ENCODE assay signal across 8 cellular contexts in genomic region chr14:57486767-57487379, GRCh38. TPM values are rescaled to one million over a fixed set of nuclear protein-coding genes. Genes with fewer than 3 reads are reported as not detected.
DNase-seq lines count a peak whose midpoint lies in the region; ATAC-seq and TF ChIP-seq lines count a peak whose summit lies in the region.

No MANE protein-coding gene starts in this region.

- in situ Hi-C loops in ACHN (cut with HindIII; ENCODE audit: low pct_ligation_motif_present, low pct_unique_long_range_greater_than_20kb, low sequenced_read_pairs): no loop called here
- in situ Hi-C loops in GM23248 (cut with MboI): loop anchor here (25.0 kb wide), 1 partner anchor 575 kb away; no protein-coding TSS in a partner anchor
- in situ Hi-C loops in T47D (cut with HindIII; ENCODE audit: low pct_unique_long_range_greater_than_20kb, low sequenced_read_pairs): no loop called here

- H3K9ac ChIP-seq in GM23248: no peak overlapping the region

- no peak overlapping the region for H3K27ac ChIP-seq in GM23248
- H3K27ac ChIP-seq in left lung: no peak overlapping the region

- H3K27me3 ChIP-seq in GM23248 (replicated peaks; ENCODE audit: insufficient read depth) (peaks cover 42% of the 10 kb centered on the region), left lung (no peaks in the 10 kb centered on the region)

- ATAC-seq in left lung (peak; percentile 73), GM21529 (IDR thresholded peaks at IDR 0.05; ENCODE audit: unreplicated experiment) (no peak)
- no peak for ATAC-seq in activated CD4-positive, alpha-beta T cell treated with anti-CD3 and anti-CD28 coated beads for 36 hours

- no peak overlapping the region for H3K4me3 Mint-ChIP-seq in activated naive CD8-positive, alpha-beta T cell treated with anti-CD3 and anti-CD28 coated beads for 36 hours
- H3K4me3 Mint-ChIP-seq in activated CD4-positive, alpha-beta T cell treated with anti-CD3 and anti-CD28 coated beads for 36 hours: no peak overlapping the region

- no peaks in the 10 kb centered on the region for H3K9me3 Mint-ChIP-seq in activated naive CD8-positive, alpha-beta T cell treated with anti-CD3 and anti-CD28 coated beads for 36 hours
- H3K9me3 Mint-ChIP-seq in activated CD4-positive, alpha-beta T cell treated with anti-CD3 and anti-CD28 coated beads for 36 hours (ENCODE audit: low read depth): no peaks in the 10 kb centered on the region

- intact Hi-C loops in left lung (cut with DNase I): no loop called here
- intact Hi-C loops in activated CD4-positive, alpha-beta T cell treated with anti-CD3 and anti-CD28 coated beads for 36 hours (cut with DNase I, micrococcal nuclease): loop anchor here (1.0 to 5.0 kb wide), 2 partner anchors 585 kb away; no protein-coding TSS in a partner anchor

- H3K4me1 Mint-ChIP-seq in activated naive CD8-positive, alpha-beta T cell treated with anti-CD3 and anti-CD28 coated beads for 36 hours: no peaks in the 10 kb centered on the region
- no peaks in the 10 kb centered on the region for H3K4me1 Mint-ChIP-seq in activated CD4-positive, alpha-beta T cell treated with anti-CD3 and anti-CD28 coated beads for 36 hours

- H3K36me3 Mint-ChIP-seq in activated naive CD8-positive, alpha-beta T cell treated with anti-CD3 and anti-CD28 coated beads for 36 hours: no peaks in the 10 kb centered on the region
- H3K36me3 Mint-ChIP-seq in activated CD4-positive, alpha-beta T cell treated with anti-CD3 and anti-CD28 coated beads for 36 hours (ENCODE audit: low read depth): no peaks in the 10 kb centered on the region

- 41 to 52% methylated on average over 3 of the region's 3 CpGs for WGBS in GM23248 (ENCODE audit: low coverage in 1 of 2, low lambda C conversion rate in 2 of 2, missing lambda C conversion rate in 2 of 2), 2 experiments

- H3K36me3 ChIP-seq in GM23248 (ENCODE audit: low read depth): no peaks in the 10 kb centered on the region
- no peaks in the 10 kb centered on the region for H3K36me3 ChIP-seq in left lung

- no peaks in the 10 kb centered on the region for H3K9me2 ChIP-seq in GM23248 (ENCODE audit: insufficient read depth)

- H3K9me3 ChIP-seq in GM23248 (ENCODE audit: low read depth) (no peaks in the 10 kb centered on the region), left lung (no peaks in the 10 kb centered on the region)

- H3K4me1 ChIP-seq in GM23248 (ENCODE audit: insufficient read depth): no peaks in the 10 kb centered on the region
- no peaks in the 10 kb centered on the region for H3K4me1 ChIP-seq in left lung

- H3K4me3 ChIP-seq in GM23248 (no peak overlapping the region), left lung (no peak overlapping the region)

- no peak overlapping the region for H3K4me2 ChIP-seq in GM23248 (ENCODE audit: unreplicated experiment)

- POLR2A ChIA-PET in activated CD4-positive, alpha-beta T cell treated with anti-CD3 and anti-CD28 coated beads for 36 hours (lab: Charles Lee): no interaction called here

- H2AFZ ChIP-seq in GM23248: no peak overlapping the region

- H3K79me2 ChIP-seq in GM23248 (ENCODE audit: insufficient read depth): no peaks in the 10 kb centered on the region

- no peaks in the 10 kb centered on the region for H3K27me3 Mint-ChIP-seq in activated naive CD8-positive, alpha-beta T cell treated with anti-CD3 and anti-CD28 coated beads for 36 hours
- H3K27me3 Mint-ChIP-seq in activated CD4-positive, alpha-beta T cell treated with anti-CD3 and anti-CD28 coated beads for 36 hours: peaks cover 6% of the 10 kb centered on the region

- TF ChIP-seq CTCF in left lung (IDR thresholded peaks at IDR 0.05): peak; percentile 35 to 54

- DNase-seq in ACHN (peak; percentile 79), GM23248 (peak; percentile 62), NCI-H2196 (lab: John Stamatoyannopoulos, UW; ENCODE audit: unreplicated experiment) (peak; percentile 60), T47D (ENCODE audit: low read depth in 1 of 2, low spot score in 1 of 2) (peak; percentile 57 to 76), left lung (no peak)
- DNase-seq in activated naive CD8-positive, alpha-beta T cell treated with anti-CD3 and anti-CD28 coated beads for 36 hours: no peak
- no peak for DNase-seq in activated CD4-positive, alpha-beta T cell treated with anti-CD3 and anti-CD28 coated beads for 36 hours

- no peak overlapping the region for H3K27ac Mint-ChIP-seq in activated naive CD8-positive, alpha-beta T cell treated with anti-CD3 and anti-CD28 coated beads for 36 hours
- H3K27ac Mint-ChIP-seq in activated CD4-positive, alpha-beta T cell treated with anti-CD3 and anti-CD28 coated beads for 36 hours: no peak overlapping the region

- CTCF ChIA-PET in activated CD4-positive, alpha-beta T cell treated with anti-CD3 and anti-CD28 coated beads for 36 hours (lab: Charles Lee): interaction anchor here (1.4 kb wide), 1 partner anchor 9 kb away, joined by 5 read pairs; no protein-coding TSS in a partner anchor

- no peaks in the 10 kb centered on the region for H4K20me1 ChIP-seq in GM23248 (ENCODE audit: insufficient read depth)

- H3F3A ChIP-seq in GM23248 (ENCODE audit: insufficient read depth): no peaks in the 10 kb centered on the region

RNA-seq across cellular contexts. Expression of gene CCDC198, which starts 6.8 kb away (rescaled TPM):
- not detected in 2 replicates for total RNA-seq in GM23248 (2014; rRNA removed; shearing (Covaris generic))
- not detected in 2 replicates for polyA plus RNA-seq in GM23248 (2016; fragmentation: Nextera tagmentation; extraction: Ambion mirVana)
- total RNA-seq in left lung: not detected
- total RNA-seq in activated naive CD8-positive, alpha-beta T cell treated with anti-CD3 and anti-CD28 coated beads for 36 hours: not detected
- not detected for total RNA-seq in activated CD4-positive, alpha-beta T cell treated with anti-CD3 and anti-CD28 coated beads for 36 hours

Comparison
In these comparisons a context has a peak if more than half of its experiments do, and no peak if none do; other contexts are left out.
1. DNase-seq: peak in ACHN (single experiment), GM23248 (single experiment), NCI-H2196 (single experiment) and T47D (2 of 2); none in left lung (0 of 2), activated naive CD8-positive, alpha-beta T cell treated with anti-CD3 and anti-CD28 coated beads for 36 hours (single experiment) and activated CD4-positive, alpha-beta T cell treated with anti-CD3 and anti-CD28 coated beads for 36 hours (single experiment).
2. intact Hi-C loops: an anchor here in activated CD4-positive, alpha-beta T cell treated with anti-CD3 and anti-CD28 coated beads for 36 hours (1.0 to 5.0 kb wide); none called in left lung.